In genomic region chr1:6359568-6360496, GRCh38 we compare ENCODE assay signal across 8 cellular contexts. TPM values are rescaled to one million over a fixed set of nuclear protein-coding genes. Genes with fewer than 3 reads are reported as not detected.
DNase-seq lines count a peak whose midpoint lies in the region; ATAC-seq, FAIRE-seq and TF ChIP-seq lines count a peak whose summit lies in the region.

No MANE protein-coding gene starts in this region.

- DNase-seq in GF-D8 (lab: John Stamatoyannopoulos, UW): peak; percentile 71
- peak; percentile 21 for DNase-seq in LHCN-M2 (ENCODE audit: low read depth)
- DNase-seq in activated CD8-positive, alpha-beta memory T cell treated with anti-CD3 and anti-CD28 coated beads, Interleukin-2, amount 50 U/mL, for 4 hours: peak; percentile 44
- DNase-seq in fibroblast of mammary gland (ENCODE audit: low read depth): peak; percentile 47
- peak; percentile 71 to 88 (median 80) for DNase-seq in pancreas
- DNase-seq in mesenteric fat pad (ENCODE audit: low spot score): no peak
- no peak for DNase-seq in NCI-H1092 treated with DMSO at 0.1 percent for 48 hours (lab: John Stamatoyannopoulos, UW)

- intact Hi-C loops in pancreas (cut with DNase I): loop anchor here in 1 of 3 donors (10.0 kb wide), 1 partner anchor 45 kb away; no protein-coding TSS in a partner anchor

- FAIRE-seq in pancreas (lab: Jason Lieb, UNC): peak; percentile 71

- TF ChIP-seq CTCF in fibroblast of mammary gland (conservative IDR thresholded peaks at IDR 0.05; ENCODE audit: control insufficient read depth, insufficient read depth, low read depth, low read length): no peak
- no peak for TF ChIP-seq CTCF in pancreas (IDR thresholded peaks at IDR 0.05)

- 29 to 34% methylated on average over 16 to 17 of the region's 17 CpGs for WGBS in pancreas, 2 donors

- peaks cover 8 to 26% (median 21%) of the 10 kb centered on the region in 3 donors for H3K4me1 ChIP-seq in pancreas

- H3K4me3 ChIP-seq in fibroblast of mammary gland (ENCODE audit: control insufficient read depth, low read depth, low read length) (no peak overlapping the region), pancreas (peak overlapping the region in 1 of 4 donors; percentile 1)

- H3K9me3 ChIP-seq in pancreas: no peaks in the 10 kb centered on the region

- ATAC-seq in GM21717 (IDR thresholded peaks at IDR 0.05; ENCODE audit: unreplicated experiment) (peak; percentile 91), pancreas (peak; percentile 80 to 94 (median 90))

- no peaks in the 10 kb centered on the region for H3K36me3 ChIP-seq in pancreas

- no peaks in the 10 kb centered on the region for H3K27me3 ChIP-seq in pancreas

- H3K27ac ChIP-seq in pancreas: peak overlapping the region; percentile 68 to 87 (median 78)

RNA-seq across cellular contexts. Expression of gene ACOT7, which starts 33.7 kb away (rescaled TPM):
- total RNA-seq in LHCN-M2 (2014; rRNA removed) (41.3 and 42.7 TPM in 2 replicates), pancreas (1 to 10 TPM; 3.1 to 7.6 (median 5.2) TPM), mesenteric fat pad (9.6 TPM)
- polyA plus RNA-seq in LHCN-M2 (2012): 93.2 TPM
- polyA plus RNA-seq in pancreas: 1 to 10 TPM; 3.8 to 7.0 TPM

RNA-seq across cellular contexts. Expression of gene HES2, which starts 59.9 kb away (rescaled TPM):
- total RNA-seq in LHCN-M2 (2014; rRNA removed): 0.06 TPM in 1 of 2 replicates, not detected in the other
- 0.41 TPM for polyA plus RNA-seq in LHCN-M2 (2012)
- under 1 TPM in 3 of 6 donors, not detected in 3; 0.03 to 0.31 (median 0.09) TPM for total RNA-seq in pancreas
- polyA plus RNA-seq in pancreas: not detected
- 0.19 TPM for total RNA-seq in mesenteric fat pad

Comparison
In these comparisons a context has a peak if more than half of its experiments do, and no peak if none do; other contexts are left out.
1. DNase-seq: peak in GF-D8 (single experiment), LHCN-M2 (single experiment), activated CD8-positive, alpha-beta memory T cell treated with anti-CD3 and anti-CD28 coated beads, Interleukin-2, amount 50 U/mL, for 4 hours (single experiment), fibroblast of mammary gland (single experiment) and pancreas (6 of 6); none in mesenteric fat pad (single experiment) and NCI-H1092 treated with DMSO at 0.1 percent for 48 hours (single experiment).